1 cellular context compared by ENCODE assay signal in genomic region chr7:50821457-50821977, GRCh38.
TF ChIP-seq lines count a peak whose summit lies in the region.

No MANE protein-coding gene starts in this region.

TF ChIP-seq in K562, 482 proteins besides CTCF, POLR2A, EP300 and RAD21 (continued from another document and continues in another):
- TF ChIP-seq JUND (IDR thresholded peaks at IDR 0.05; ENCODE audit: borderline replicate concordance, low read depth, low read length) (peak; percentile 61; the same call in 1 of the 2 replicates), JUND (tag; IDR thresholded peaks at IDR 0.05; ENCODE audit: borderline replicate concordance, low read depth, low read length) (peak; percentile 72; the same call in 2 of the 3 replicates), BHLHE40 (IDR thresholded peaks at IDR 0.05; ENCODE audit: low read length) (peak; percentile 51), SRF (CRISPR knock-in tag; IDR thresholded peaks at IDR 0.05) (no peak), ZNF436 (CRISPR knock-in tag; IDR thresholded peaks at IDR 0.05) (no peak), MAFF (IDR thresholded peaks at IDR 0.05; ENCODE audit: low read length) (peak; percentile 44; the same call in 1 of the 2 replicates), ZNF655 (CRISPR knock-in tag; IDR thresholded peaks at IDR 0.05) (no peak), ATF3 (IDR thresholded peaks at IDR 0.05) (peak; percentile 73), ATF3 (CRISPR knock-in tag; conservative IDR thresholded peaks at IDR 0.05) (no peak), DACH1 (IDR thresholded peaks at IDR 0.05; ENCODE audit: partially characterized antibody) (no peak), ID3 (CRISPR knock-in tag; IDR thresholded peaks at IDR 0.05) (no peak), ID3 (tag; IDR thresholded peaks at IDR 0.05) (no peak), C11orf30 (IDR thresholded peaks at IDR 0.05; ENCODE audit: low read depth) (peak; percentile 68), L3MBTL2 (IDR thresholded peaks at IDR 0.05) (peak; percentile 44; the same call in 1 of the 2 replicates), JUN (IDR thresholded peaks at IDR 0.05; ENCODE audit: borderline replicate concordance, low read depth, low read length) (peak; percentile 63; the same call in 1 of the 2 replicates), JUN (CRISPR knock-in tag; IDR thresholded peaks at IDR 0.05; ENCODE audit: borderline replicate concordance) (no peak), ZNF449 (CRISPR knock-in tag; IDR thresholded peaks at IDR 0.05) (no peak), ZNF512 (tag; IDR thresholded peaks at IDR 0.05) (no peak), DEAF1 (CRISPR knock-in tag; IDR thresholded peaks at IDR 0.05) (no peak), FOXJ2 (tag; IDR thresholded peaks at IDR 0.05) (no peak), GABPA (tag; conservative IDR thresholded peaks at IDR 0.05; ENCODE audit: low read depth) (0 out of 2 replicates have a peak, but pooled peaks have one; percentile 27), KLF6 (CRISPR knock-in tag; IDR thresholded peaks at IDR 0.05; ENCODE audit: borderline replicate concordance) (no peak), POLR2AphosphoS2 (IDR thresholded peaks at IDR 0.05; ENCODE audit: low read length) (no peak), HMBOX1 (IDR thresholded peaks at IDR 0.05) (no peak), MIER1 (IDR thresholded peaks at IDR 0.05; ENCODE audit: low read depth) (no peak), PHF8 (IDR thresholded peaks at IDR 0.05; ENCODE audit: borderline replicate concordance, low read length) (no peak), PKNOX1 (IDR thresholded peaks at IDR 0.05) (peak; percentile 20; the same call in 1 of the 2 replicates), CREM (IDR thresholded peaks at IDR 0.05; ENCODE audit: low read depth) (peak; percentile 42; the same call in 1 of the 2 replicates), ZKSCAN8 (CRISPR knock-in tag; IDR thresholded peaks at IDR 0.05) (no peak), YBX1 (IDR thresholded peaks at IDR 0.05) (no peak), FOXA1 (IDR thresholded peaks at IDR 0.05; ENCODE audit: borderline replicate concordance) (no peak), FOSL1 (tag; conservative IDR thresholded peaks at IDR 0.05) (peak; percentile 65), HINFP (tag; conservative IDR thresholded peaks at IDR 0.05; ENCODE audit: low read depth) (no peak), CLOCK (CRISPR knock-in tag; IDR thresholded peaks at IDR 0.05; ENCODE audit: borderline replicate concordance) (no peak), ZNF316 (IDR thresholded peaks at IDR 0.05) (peak; percentile 46; the same call in 1 of the 2 replicates), PRDM10 (IDR thresholded peaks at IDR 0.05; ENCODE audit: partially characterized antibody) (peak; percentile 62), NEUROD1 (IDR thresholded peaks at IDR 0.05; ENCODE audit: borderline replicate concordance, low read depth, low read length, partially characterized antibody) (no peak), HES1 (IDR thresholded peaks at IDR 0.05; ENCODE audit: low read depth) (no peak), TAF15 (IDR thresholded peaks at IDR 0.05; ENCODE audit: low read depth, low read length) (no peak), RFX7 (CRISPR knock-in tag; IDR thresholded peaks at IDR 0.05) (no peak), MYC (IDR thresholded peaks at IDR 0.05; ENCODE audit: low read depth, low read length) (0 out of 2 replicates have a peak, but pooled peaks have one; percentile 19), MYC (CRISPR knock-in tag; IDR thresholded peaks at IDR 0.05; ENCODE audit: borderline replicate concordance, low read depth) (no peak), SMARCA4 (IDR thresholded peaks at IDR 0.05) (peak; percentile 41; the same call in 1 of the 2 replicates), ZNF707 (CRISPR knock-in tag; conservative IDR thresholded peaks at IDR 0.05) (no peak), TBL1XR1 (IDR thresholded peaks at IDR 0.05; ENCODE audit: low read length in 2 of 2) (no peak), KDM1A (IDR thresholded peaks at IDR 0.05) (no peak), TOE1 (IDR thresholded peaks at IDR 0.05; ENCODE audit: borderline replicate concordance) (no peak), TOE1 (CRISPR knock-in tag; IDR thresholded peaks at IDR 0.05; ENCODE audit: borderline replicate concordance, low read depth) (no peak), BRD4 (IDR thresholded peaks at IDR 0.05) (no peak)
